In genomic region chr4:152106781-152107321, GRCh38 we compare ENCODE assay signal across 10 cellular contexts.
DNase-seq lines count a peak whose midpoint lies in the region; ATAC-seq lines count a peak whose summit lies in the region.
"Had no signal": no experiment of that assay in that cellular context is flagged by ENCODE, and none has a peak within 500 bp of the region (broad histone marks: within the 10 kb centered on the region; RNA-seq: fewer than 3 reads in every experiment).

No MANE protein-coding gene starts in this region.

- POLR2A ChIA-PET in CD4-positive, alpha-beta memory T cell (lab: Charles Lee; ENCODE audit: partially characterized antibody) = interaction anchor here (1.1 to 9.2 kb wide), 2 partner anchors 7 to 33 kb away, joined by 3 to 145 read pairs; no protein-coding TSS in a partner anchor

- no peak for ATAC-seq in HG03378 (IDR thresholded peaks at IDR 0.05; ENCODE audit: unreplicated experiment)

- CTCF ChIA-PET in CD4-positive, alpha-beta memory T cell (lab: Charles Lee; ENCODE audit: partially characterized antibody) = no interaction called here

- no peak overlapping the region for H3K4me3 ChIP-seq in CD4-positive, alpha-beta memory T cell (ENCODE audit: low read length in 2 of 2)
- H3K4me3 ChIP-seq: transverse colon had no signal

- no peak overlapping the region for H3K27ac ChIP-seq in CD4-positive, alpha-beta memory T cell (ENCODE audit: low read depth, low read length)

- no peaks in the 10 kb centered on the region for H3K36me3 ChIP-seq in CD4-positive, alpha-beta memory T cell (ENCODE audit: insufficient read depth, low read length)
- H3K36me3 ChIP-seq: transverse colon had no signal

- DNase-seq in CD4-positive, alpha-beta memory T cell = no peak
- DNase-seq in HS-27A (ENCODE audit: low read depth) = peak; percentile 82
- DNase-seq in astrocyte of the hippocampus (ENCODE audit: low read depth, low spot score) = peak; percentile 27
- peak; percentile 83 for DNase-seq in myocyte (ENCODE audit: low read depth)
- DNase-seq in NCI-H1417 treated with DMSO at 0.1 percent for 48 hours (lab: John Stamatoyannopoulos, UW) = no peak
- no peak for DNase-seq in NCI-H1048 (lab: John Stamatoyannopoulos, UW)
- DNase-seq in NCI-H2107 (lab: John Stamatoyannopoulos, UW) = no peak

- no peaks in the 10 kb centered on the region for H3K9me3 Mint-ChIP-seq in CD4-positive, alpha-beta memory T cell
- H3K9me3 Mint-ChIP-seq: activated CD4-positive, alpha-beta memory T cell treated with anti-CD3 and anti-CD28 coated beads for 36 hours had no signal

- intact Hi-C loops in CD4-positive, alpha-beta memory T cell (cut with micrococcal nuclease) = loop anchor here (10.0 kb wide), 1 partner anchor 428 kb away; the partner anchor contains the start of gene FBXW7

- H3K27me3 ChIP-seq in CD4-positive, alpha-beta memory T cell (ENCODE audit: insufficient read depth, low read length) = no peaks in the 10 kb centered on the region
- H3K27me3 ChIP-seq: transverse colon had no signal

- peak overlapping the region in 6 of 7 donors; percentile 23 to 83 (median 76) for H3K27ac Mint-ChIP-seq in CD4-positive, alpha-beta memory T cell

- peaks cover 51 to 91% (median 75%) of the 10 kb centered on the region in 4 donors for H3K4me1 Mint-ChIP-seq in CD4-positive, alpha-beta memory T cell

- H3K4me3 Mint-ChIP-seq in CD4-positive, alpha-beta memory T cell = peak overlapping the region in 4 of 8 donors; percentile 43 to 73 (median 62)
- H3K4me3 Mint-ChIP-seq: activated CD4-positive, alpha-beta memory T cell treated with anti-CD3 and anti-CD28 coated beads for 36 hours had no signal

- peaks cover 87% of the 10 kb centered on the region for H3K4me1 ChIP-seq in CD4-positive, alpha-beta memory T cell (ENCODE audit: insufficient read depth, low read length)

- no peaks in the 10 kb centered on the region for H3K27me3 Mint-ChIP-seq in CD4-positive, alpha-beta memory T cell
- H3K27me3 Mint-ChIP-seq: activated CD4-positive, alpha-beta memory T cell treated with anti-CD3 and anti-CD28 coated beads for 36 hours had no signal

- peaks cover 1 to 30% of the 10 kb centered on the region in 2 donors for H3K36me3 Mint-ChIP-seq in CD4-positive, alpha-beta memory T cell
- H3K36me3 Mint-ChIP-seq: activated CD4-positive, alpha-beta memory T cell treated with anti-CD3 and anti-CD28 coated beads for 36 hours had no signal

- H3K9me3 ChIP-seq in CD4-positive, alpha-beta memory T cell (ENCODE audit: control insufficient read depth in 1 of 2, low read length in 2 of 2) = no peaks in the 10 kb centered on the region
- H3K9me3 ChIP-seq: transverse colon had no signal

Comparison
In these comparisons a context has a peak if more than half of its experiments do, and no peak if none do; other contexts are left out.
1. DNase-seq: peak in HS-27A (single experiment), astrocyte of the hippocampus (single experiment) and myocyte (single experiment); none in CD4-positive, alpha-beta memory T cell (0 of 5), NCI-H1417 treated with DMSO at 0.1 percent for 48 hours (single experiment), NCI-H1048 (single experiment) and NCI-H2107 (single experiment).